Comparison of ENCODE assay signal across 8 cellular contexts in genomic region chr7:142797342-142797798, GRCh38. TPM values are rescaled to one million over a fixed set of nuclear protein-coding genes. Genes with fewer than 3 reads are reported as not detected.
DNase-seq lines count a peak whose midpoint lies in the region; ATAC-seq and TF ChIP-seq lines count a peak whose summit lies in the region.

No MANE protein-coding gene starts in this region.

- WGBS in tibial nerve, 2 donors = 1 to 2% methylated on average over 9 to 24 of the region's 24 CpGs

- ATAC-seq in GM18868 (IDR thresholded peaks at IDR 0.05; ENCODE audit: unreplicated experiment) (peak; percentile 50), HG02885 (IDR thresholded peaks at IDR 0.05; ENCODE audit: poor library complexity, unreplicated experiment) (peak; percentile 33), left lobe of liver (peak; percentile 22)

- no peaks in the 10 kb centered on the region for H3K9me3 Mint-ChIP-seq in activated naive CD4-positive, alpha-beta T cell treated with anti-CD3 and anti-CD28 coated beads, Interleukin-2, amount 10 ng/mL, durations not matched to agents 7 days and 5 days

- peaks cover 10% of the 10 kb centered on the region for H3K27me3 Mint-ChIP-seq in activated naive CD4-positive, alpha-beta T cell treated with anti-CD3 and anti-CD28 coated beads, Interleukin-2, amount 10 ng/mL, durations not matched to agents 7 days and 5 days

- H3K36me3 ChIP-seq in tibial nerve (no peaks in the 10 kb centered on the region), BE2C (no peaks in the 10 kb centered on the region)

- DNase-seq in activated naive CD4-positive, alpha-beta T cell treated with anti-CD3 and anti-CD28 coated beads, Interleukin-2, amount 10 ng/mL, durations not matched to agents 7 days and 5 days = peak; percentile 50
- peak; percentile 38 for DNase-seq in left lobe of liver (ENCODE audit: low spot score)
- DNase-seq in tibial nerve (ENCODE audit: low spot score in 2 of 2) = no peak
- DNase-seq in kidney glomerular epithelial cell (lab: John Stamatoyannopoulos, UW) = no peak
- DNase-seq in NCI-H1092 treated with DMSO at 0.1 percent for 48 hours (lab: John Stamatoyannopoulos, UW) = no peak
- no peak for DNase-seq in BE2C

- H3K27me3 ChIP-seq in tibial nerve (peaks cover 0 to 63% of the 10 kb centered on the region in 2 donors), BE2C (peaks cover 43% of the 10 kb centered on the region)

- H3K4me1 ChIP-seq in tibial nerve (peaks cover 0 to 23% (median 8%) of the 10 kb centered on the region in 4 donors), BE2C (no peaks in the 10 kb centered on the region; the same call in 1 of the 2 replicates)

- TF ChIP-seq CTCF in tibial nerve (IDR thresholded peaks at IDR 0.05) = no peak
- TF ChIP-seq CTCF in BE2C (IDR thresholded peaks at IDR 0.05; ENCODE audit: low read depth, low read length) = no peak

- CTCF ChIA-PET in activated naive CD4-positive, alpha-beta T cell treated with anti-CD3 and anti-CD28 coated beads, Interleukin-2, amount 10 ng/mL, durations not matched to agents 7 days and 5 days (lab: Charles Lee) = interaction anchor here (1.1 to 21.8 kb wide), 4 partner anchors 9 to 38 kb away, joined by 4 to 346 read pairs (median 16); no protein-coding TSS in a partner anchor

- peak overlapping the region; percentile 92 for H3K4me3 Mint-ChIP-seq in activated naive CD4-positive, alpha-beta T cell treated with anti-CD3 and anti-CD28 coated beads, Interleukin-2, amount 10 ng/mL, durations not matched to agents 7 days and 5 days

- peak overlapping the region; percentile 100 for H3K27ac Mint-ChIP-seq in activated naive CD4-positive, alpha-beta T cell treated with anti-CD3 and anti-CD28 coated beads, Interleukin-2, amount 10 ng/mL, durations not matched to agents 7 days and 5 days

- peak overlapping the region; percentile 3 to 60 (median 35) for H3K4me3 ChIP-seq in tibial nerve
- no peak overlapping the region for H3K4me3 ChIP-seq in BE2C (ENCODE audit: low read depth, low read length)

- H3K27ac ChIP-seq in tibial nerve = peak overlapping the region in 3 of 4 donors; percentile 28 to 82 (median 56)

- no peak for TF ChIP-seq EP300 in tibial nerve (IDR thresholded peaks at IDR 0.05)

- H3K36me3 Mint-ChIP-seq in activated naive CD4-positive, alpha-beta T cell treated with anti-CD3 and anti-CD28 coated beads, Interleukin-2, amount 10 ng/mL, durations not matched to agents 7 days and 5 days = peaks cover 87% of the 10 kb centered on the region

- H3K9me3 ChIP-seq in tibial nerve (no peaks in the 10 kb centered on the region), BE2C (no peaks in the 10 kb centered on the region)

- no peak for TF ChIP-seq POLR2A in tibial nerve (IDR thresholded peaks at IDR 0.05)

- H3K4me1 Mint-ChIP-seq in activated naive CD4-positive, alpha-beta T cell treated with anti-CD3 and anti-CD28 coated beads, Interleukin-2, amount 10 ng/mL, durations not matched to agents 7 days and 5 days = peaks cover 69% of the 10 kb centered on the region

RNA-seq across cellular contexts. Expression of gene PRSS2, which starts 26.6 kb away (rescaled TPM):
- 53.2 TPM for total RNA-seq in left lobe of liver
- total RNA-seq in tibial nerve = 10 to 100 TPM in 2 of 4 donors, 1 to 10 TPM in 2; 2.5 to 78.0 (median 12.0) TPM
- not detected for polyA plus RNA-seq in BE2C (2012; ENCODE audit: insufficient read depth, insufficient read length, low read depth)

RNA-seq across cellular contexts. Expression of gene PRSS1, which starts 48.1 kb away (rescaled TPM):
- 19.7 TPM for total RNA-seq in left lobe of liver
- total RNA-seq in tibial nerve = 10 to 100 TPM in 1 of 4 donors, 1 to 10 TPM in 3; 1.7 to 51.3 (median 4.8) TPM
- 2.2 TPM for polyA plus RNA-seq in BE2C (2012; ENCODE audit: insufficient read depth, insufficient read length, low read depth)

RNA-seq across cellular contexts. Expression of gene EPHB6, which starts 57.5 kb away (rescaled TPM):
- total RNA-seq in left lobe of liver (5.1 TPM), tibial nerve (10 to 100 TPM in 3 of 4 donors, 1 to 10 TPM in 1; 6.9 to 84.3 (median 22.1) TPM)
- not detected for polyA plus RNA-seq in BE2C (2012; ENCODE audit: insufficient read depth, insufficient read length, low read depth)

Comparison
In these comparisons a context has a peak if more than half of its experiments do, and no peak if none do; other contexts are left out.
1. DNase-seq: peak in activated naive CD4-positive, alpha-beta T cell treated with anti-CD3 and anti-CD28 coated beads, Interleukin-2, amount 10 ng/mL, durations not matched to agents 7 days and 5 days (single experiment) and left lobe of liver (single experiment); none in tibial nerve (0 of 2), kidney glomerular epithelial cell (single experiment), NCI-H1092 treated with DMSO at 0.1 percent for 48 hours (single experiment) and BE2C (single experiment).
2. Peak in every context shown above with its lines, with median percentiles within 50 percentile points of each other: ATAC-seq.